ENCODE assay signal across 10 cellular contexts in the genomic region with DNA sequence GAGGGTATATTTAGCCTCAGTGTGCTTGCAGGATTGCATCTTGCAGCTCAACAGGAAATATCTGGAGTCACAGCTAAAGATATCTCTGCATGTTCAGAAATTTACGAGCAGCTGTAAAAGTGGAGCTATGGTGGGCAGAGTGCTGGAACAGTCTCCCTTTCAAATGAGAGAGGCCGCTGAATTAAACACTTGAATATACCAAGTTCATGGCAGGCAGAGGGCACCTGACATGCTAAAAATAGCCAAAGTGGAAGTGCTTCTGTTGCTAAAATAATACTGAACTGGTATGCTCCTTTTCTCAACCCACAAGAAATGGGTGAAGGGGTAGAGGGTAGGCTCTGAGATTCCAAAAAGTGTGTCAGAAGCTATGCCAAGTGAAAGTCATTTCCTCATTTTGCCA.
A peak's percentile ranks its signal among the peaks of the same experiment; 100 is the strongest.
DNase-seq lines count a peak whose midpoint lies in the region; ATAC-seq and TF ChIP-seq lines count a peak whose summit lies in the region.
"Had no signal": no experiment of that assay in that cellular context is flagged by ENCODE, and none has a peak within 500 bp of the region (broad histone marks: within the 10 kb centered on the region; RNA-seq: fewer than 3 reads in every experiment).

No MANE protein-coding gene starts in this region.

- H3K36me3 Mint-ChIP-seq in activated naive CD4-positive, alpha-beta T cell treated with anti-CD3 and anti-CD28 coated beads for 36 hours (ENCODE audit: low read depth), result no peaks in the 10 kb centered on the region
- H3K36me3 Mint-ChIP-seq: activated CD8-positive, alpha-beta memory T cell treated with anti-CD3 and anti-CD28 coated beads, Interleukin-2, amount 10 ng/mL, durations not matched to agents 7 days and 5 days had no signal

- H3K4me1 Mint-ChIP-seq in activated naive CD4-positive, alpha-beta T cell treated with anti-CD3 and anti-CD28 coated beads for 36 hours (ENCODE audit: low read depth), result no peaks in the 10 kb centered on the region
- H3K4me1 Mint-ChIP-seq: activated CD8-positive, alpha-beta memory T cell treated with anti-CD3 and anti-CD28 coated beads, Interleukin-2, amount 10 ng/mL, durations not matched to agents 7 days and 5 days had no signal

- no peak overlapping the region for H3K4me3 Mint-ChIP-seq in activated naive CD4-positive, alpha-beta T cell treated with anti-CD3 and anti-CD28 coated beads for 36 hours
- H3K4me3 Mint-ChIP-seq: activated CD8-positive, alpha-beta memory T cell treated with anti-CD3 and anti-CD28 coated beads, Interleukin-2, amount 10 ng/mL, durations not matched to agents 7 days and 5 days had no signal

- no peaks in the 10 kb centered on the region for H3K27me3 Mint-ChIP-seq in activated naive CD4-positive, alpha-beta T cell treated with anti-CD3 and anti-CD28 coated beads for 36 hours (ENCODE audit: low read depth)

- intact Hi-C loops in transverse colon (cut with DNase I; ENCODE audit: low total_unique reads), result no loop called here
- intact Hi-C loops in activated naive CD4-positive, alpha-beta T cell treated with anti-CD3 and anti-CD28 coated beads for 36 hours (cut with micrococcal nuclease), result no loop called here

- no peak overlapping the region for H3K27ac Mint-ChIP-seq in activated naive CD4-positive, alpha-beta T cell treated with anti-CD3 and anti-CD28 coated beads for 36 hours
- H3K27ac Mint-ChIP-seq: activated CD8-positive, alpha-beta memory T cell treated with anti-CD3 and anti-CD28 coated beads, Interleukin-2, amount 10 ng/mL, durations not matched to agents 7 days and 5 days had no signal

- H3K27me3 ChIP-seq in lung (ENCODE audit: control insufficient read depth, insufficient read depth), result no peaks in the 10 kb centered on the region
- H3K27me3 ChIP-seq in transverse colon, result no peaks in the 10 kb centered on the region
- H3K27me3 ChIP-seq in tibial nerve, result no peaks in the 10 kb centered on the region

- in situ Hi-C loops in transverse colon (cut with MboI; ENCODE audit: low pct_ligation_motif_present in 1 of 4, low pct_unique_long_range_greater_than_20kb in 1 of 4, low sequenced_read_pairs in 3 of 4), result no loop called here

- H3K27ac ChIP-seq in angular gyrus (ENCODE audit: low read depth, low read length), result peak overlapping the region; percentile 22
- H3K27ac ChIP-seq in lung (ENCODE audit: low read depth in 1 of 2, low read length in 1 of 2), result peak overlapping the region; percentile 61 to 93
- peak overlapping the region; percentile 6 to 56 (median 32) for H3K27ac ChIP-seq in transverse colon
- H3K27ac ChIP-seq in tibial nerve, result peak overlapping the region in 2 of 4 donors; percentile 2 to 18

- H3K36me3 ChIP-seq in lung (ENCODE audit: control insufficient read depth in 2 of 2, insufficient read depth in 2 of 2, low read length in 2 of 2) (no peaks in the 10 kb centered on the region), transverse colon (no peaks in the 10 kb centered on the region), tibial nerve (no peaks in the 10 kb centered on the region)

- peaks cover 14 to 22% of the 10 kb centered on the region in 2 donors for H3K4me1 ChIP-seq in lung (ENCODE audit: control insufficient read depth in 2 of 2, insufficient read depth in 2 of 2, low read length in 2 of 2)
- H3K4me1 ChIP-seq in transverse colon, result peaks cover 12 to 24% (median 14%) of the 10 kb centered on the region in 4 donors
- H3K4me1 ChIP-seq in tibial nerve, result peaks cover 0 to 34% (median 9%) of the 10 kb centered on the region in 4 donors

- WGBS in lung, 2 donors, result 5 to 8% methylated on average over 2 of the region's 2 CpGs
- WGBS in transverse colon (ENCODE audit: low coverage in 1 of 2), 2 donors, result 17 to 20% methylated on average over 1 to 2 of the region's 2 CpGs
- WGBS in tibial nerve, 2 donors, result 17 to 35% methylated on average over 2 of the region's 2 CpGs

- no peaks in the 10 kb centered on the region for H3K9me3 Mint-ChIP-seq in activated naive CD4-positive, alpha-beta T cell treated with anti-CD3 and anti-CD28 coated beads for 36 hours

- peak; percentile 13 for DNase-seq in NCI-H2029 (lab: John Stamatoyannopoulos, UW)
- no peak for DNase-seq in NCI-H2029 treated with DMSO at 0.1 percent for 48 hours (lab: John Stamatoyannopoulos, UW)
- DNase-seq in lung (ENCODE audit: low spot score), result no peak
- no peak for DNase-seq in transverse colon
- DNase-seq in activated naive CD4-positive, alpha-beta T cell treated with anti-CD3 and anti-CD28 coated beads for 36 hours, result no peak
- DNase-seq in RKO (ENCODE audit: low spot score), result no peak
- DNase-seq in tibial nerve (ENCODE audit: low spot score in 2 of 2), result no peak
- DNase-seq: activated CD8-positive, alpha-beta memory T cell treated with anti-CD3 and anti-CD28 coated beads, Interleukin-2, amount 10 ng/mL, durations not matched to agents 7 days and 5 days; central memory CD4-positive, alpha-beta T cell had no signal

- H3K4me3 ChIP-seq in lung, result no peak overlapping the region
- H3K4me3 ChIP-seq in transverse colon, result no peak overlapping the region
- no peak overlapping the region for H3K4me3 ChIP-seq in tibial nerve

- ATAC-seq in lung (ENCODE audit: insufficient read depth, low FRiP score), result no peak
- ATAC-seq: activated CD8-positive, alpha-beta memory T cell treated with anti-CD3 and anti-CD28 coated beads, Interleukin-2, amount 10 ng/mL, durations not matched to agents 7 days and 5 days had no signal

- CTCF ChIA-PET in activated naive CD4-positive, alpha-beta T cell treated with anti-CD3 and anti-CD28 coated beads for 36 hours (lab: Charles Lee), result no interaction called here

- TF ChIP-seq POLR2A in transverse colon (IDR thresholded peaks at IDR 0.05), result no peak
- TF ChIP-seq POLR2A in tibial nerve (IDR thresholded peaks at IDR 0.05), result no peak

- TF ChIP-seq CTCF in lung (IDR thresholded peaks at IDR 0.05; ENCODE audit: control extremely low read depth, extremely low read depth) (no peak), transverse colon (IDR thresholded peaks at IDR 0.05) (no peak), tibial nerve (IDR thresholded peaks at IDR 0.05) (no peak)

- H3K9me3 ChIP-seq in lung (ENCODE audit: control insufficient read depth in 2 of 2, insufficient read depth in 1 of 2, low read length in 1 of 2), result no peaks in the 10 kb centered on the region
- H3K9me3 ChIP-seq in transverse colon, result no peaks in the 10 kb centered on the region
- no peaks in the 10 kb centered on the region for H3K9me3 ChIP-seq in tibial nerve

- TF ChIP-seq EP300 in transverse colon (IDR thresholded peaks at IDR 0.05; ENCODE audit: low read depth) (no peak), tibial nerve (IDR thresholded peaks at IDR 0.05) (no peak)
